ENCODE assay signal across 22 cellular contexts in genomic region chr5:58369513-58370156, GRCh38.
"Had no signal": no experiment of that assay in that cellular context is flagged by ENCODE, and none has a peak within 500 bp of the region (broad histone marks: within the 10 kb centered on the region; RNA-seq: fewer than 3 reads in every experiment).

No MANE protein-coding gene starts in this region.

- H3K9me3 Mint-ChIP-seq: T-helper 1 cell treated with Interleukin-12 subunit alpha and Interleukin-12 subunit beta and Interleukin-4 antibody, amounts not matched to agents 30 μg/mL and 1 μg/mL, for 36 hours had no signal

- H3K4me3 Mint-ChIP-seq: activated CD8-positive, alpha-beta T cell treated with anti-CD3 and anti-CD28 coated beads, Interleukin-2, amount 10 ng/mL, durations not matched to agents 7 days and 5 days; activated naive CD8-positive, alpha-beta T cell treated with anti-CD3 and anti-CD28 coated beads, Interleukin-2, amount 10 ng/mL, durations not matched to agents 7 days and 5 days; IgD-negative memory B cell; T-helper 1 cell treated with Interleukin-12 subunit alpha and Interleukin-12 subunit beta and Interleukin-4 antibody, amounts not matched to agents 30 μg/mL and 1 μg/mL, for 36 hours had no signal

- H3K4me1 Mint-ChIP-seq: activated naive CD8-positive, alpha-beta T cell treated with anti-CD3 and anti-CD28 coated beads, Interleukin-2, amount 10 ng/mL, durations not matched to agents 7 days and 5 days; IgD-negative memory B cell had no signal

- H3K36me3 Mint-ChIP-seq: activated naive CD8-positive, alpha-beta T cell treated with anti-CD3 and anti-CD28 coated beads, Interleukin-2, amount 10 ng/mL, durations not matched to agents 7 days and 5 days; IgD-negative memory B cell had no signal

- H3K4me3 ChIP-seq: adrenal gland, breast epithelium, MG63, Peyer's patch had no signal

- H3K27me3 ChIP-seq: adrenal gland, breast epithelium, MG63, Peyer's patch had no signal

- ATAC-seq: activated CD4-positive, CD25-positive, alpha-beta regulatory T cell treated with anti-CD3 and anti-CD28 coated beads, Interleukin-2, amount 50 U/mL, for 24 hours; activated CD8-positive, alpha-beta T cell treated with anti-CD3 and anti-CD28 coated beads, Interleukin-2, amount 10 ng/mL, durations not matched to agents 7 days and 5 days had no signal

- H3K36me3 ChIP-seq: adrenal gland, breast epithelium, MG63, Peyer's patch had no signal

- H3K27me3 Mint-ChIP-seq: IgD-negative memory B cell had no signal

- DNase-seq: activated CD4-positive, alpha-beta T cell treated with anti-CD3 and anti-CD28 coated beads for 4 hours; activated CD8-positive, alpha-beta memory T cell treated with anti-CD3 and anti-CD28 coated beads, Interleukin-2, amount 50 U/mL, for 48 hours; activated CD8-positive, alpha-beta T cell treated with anti-CD3 and anti-CD28 coated beads, Interleukin-2, amount 10 ng/mL, durations not matched to agents 7 days and 5 days; activated naive CD4-positive, alpha-beta T cell treated with anti-CD3 and anti-CD28 coated beads, Interleukin-2, amount 50 U/mL, for 16 hours; activated naive CD8-positive, alpha-beta T cell treated with anti-CD3 and anti-CD28 coated beads, Interleukin-2, amount 10 ng/mL, durations not matched to agents 7 days and 5 days; activated T-cell treated with anti-CD3 and anti-CD28 coated beads, Interleukin-2, amount 50 U/mL, for 1 hour; adrenal gland; anterior cingulate cortex; MG63; MV-4-11; NCI-H1092 treated with DMSO at 0.1 percent for 48 hours; NCI-H1436; NCI-H1694 treated with DMSO at 0.1 percent for 48 hours; NCI-H2081; NCI-H510A treated with DMSO at 0.1 percent for 48 hours; NCI-H774; Peyer's patch; SHP77 treated with DMSO at 0.1 percent for 48 hours had no signal

- H3K27ac Mint-ChIP-seq: activated CD8-positive, alpha-beta T cell treated with anti-CD3 and anti-CD28 coated beads, Interleukin-2, amount 10 ng/mL, durations not matched to agents 7 days and 5 days; activated naive CD8-positive, alpha-beta T cell treated with anti-CD3 and anti-CD28 coated beads, Interleukin-2, amount 10 ng/mL, durations not matched to agents 7 days and 5 days; IgD-negative memory B cell; T-helper 1 cell treated with Interleukin-12 subunit alpha and Interleukin-12 subunit beta and Interleukin-4 antibody, amounts not matched to agents 30 μg/mL and 1 μg/mL, for 36 hours had no signal

- H3K4me1 ChIP-seq: adrenal gland, breast epithelium, Peyer's patch had no signal

- H3K9me3 ChIP-seq: adrenal gland, breast epithelium, MG63, Peyer's patch had no signal
